1 cellular context compared by ENCODE assay signal in the genomic region with DNA sequence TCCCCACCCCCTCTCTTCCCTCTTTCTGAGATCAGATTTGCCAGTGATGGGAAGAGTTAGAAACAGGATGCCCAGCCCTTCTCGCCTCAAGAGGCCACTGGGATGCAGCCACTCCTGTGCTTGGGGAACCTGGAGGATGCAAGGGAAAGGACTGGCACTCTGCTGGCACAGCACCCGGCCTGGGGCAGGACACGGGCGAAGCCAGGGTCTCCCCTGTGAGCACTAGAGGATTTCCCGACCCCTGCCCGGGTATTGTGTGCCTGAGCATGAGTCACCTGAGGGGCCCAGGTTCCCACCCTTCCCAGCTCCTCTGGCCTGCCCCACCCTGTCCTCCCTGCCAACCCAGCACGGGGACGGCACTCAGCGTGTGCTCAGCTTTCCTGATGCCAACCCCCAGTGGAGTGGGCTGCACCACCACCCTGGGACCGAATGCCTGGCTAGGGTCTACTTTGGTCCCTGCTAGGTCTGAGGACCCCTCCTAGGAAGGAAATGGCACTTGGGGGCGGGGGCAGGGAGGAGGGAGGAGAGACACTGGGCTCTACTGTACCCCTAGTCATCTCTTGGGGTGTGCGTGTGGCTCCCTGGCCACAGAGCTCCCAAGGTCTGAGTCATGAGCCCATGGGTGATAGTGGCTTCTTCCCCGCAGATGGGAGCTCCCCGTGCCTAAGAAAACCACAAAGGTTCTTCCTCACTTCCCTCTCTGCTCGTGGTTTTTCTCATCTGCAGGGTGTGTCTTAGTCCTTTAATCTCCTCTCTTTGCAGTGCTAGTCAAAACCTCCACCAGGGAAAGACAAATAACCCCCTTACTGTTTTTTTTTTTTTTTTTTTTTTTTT.
A peak's percentile ranks its signal among the peaks of the same experiment; 100 is the strongest.
TF ChIP-seq lines count a peak whose summit lies in the region.

No MANE protein-coding gene starts in this region.

TF ChIP-seq in GM12878, 131 proteins besides CTCF, POLR2A, EP300 and RAD21 (continues in another document):
- TF ChIP-seq SUPT20H (IDR thresholded peaks at IDR 0.05; ENCODE audit: borderline replicate concordance, control insufficient read depth, low read depth, low read length): no peak
- TF ChIP-seq HDAC2 (IDR thresholded peaks at IDR 0.05): no peak
- TF ChIP-seq JUND (IDR thresholded peaks at IDR 0.05; ENCODE audit: low read depth, low read length): peak; percentile 65; the same call in 1 of the 2 replicates
- TF ChIP-seq, protein P1, sequence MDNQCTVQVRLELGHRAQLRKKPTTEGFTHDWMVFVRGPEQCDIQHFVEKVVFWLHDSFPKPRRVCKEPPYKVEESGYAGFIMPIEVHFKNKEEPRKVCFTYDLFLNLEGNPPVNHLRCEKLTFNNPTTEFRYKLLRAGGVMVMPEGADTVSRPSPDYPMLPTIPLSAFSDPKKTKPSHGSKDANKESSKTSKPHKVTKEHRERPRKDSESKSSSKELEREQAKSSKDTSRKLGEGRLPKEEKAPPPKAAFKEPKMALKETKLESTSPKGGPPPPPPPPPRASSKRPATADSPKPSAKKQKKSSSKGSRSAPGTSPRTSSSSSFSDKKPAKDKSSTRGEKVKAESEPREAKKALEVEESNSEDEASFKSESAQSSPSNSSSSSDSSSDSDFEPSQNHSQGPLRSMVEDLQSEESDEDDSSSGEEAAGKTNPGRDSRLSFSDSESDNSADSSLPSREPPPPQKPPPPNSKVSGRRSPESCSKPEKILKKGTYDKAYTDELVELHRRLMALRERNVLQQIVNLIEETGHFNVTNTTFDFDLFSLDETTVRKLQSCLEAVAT (IDR thresholded peaks at IDR 0.05): peak; percentile 96
- peak; percentile 98 for TF ChIP-seq IKZF1 (conservative IDR thresholded peaks at IDR 0.05)
- no peak for TF ChIP-seq RCOR1 (conservative IDR thresholded peaks at IDR 0.05; ENCODE audit: low read depth, low read length)
- no peak for TF ChIP-seq NR2C2 (IDR thresholded peaks at IDR 0.05; ENCODE audit: borderline replicate concordance, control insufficient read depth, insufficient read length, low read depth)
- TF ChIP-seq, protein P2, sequence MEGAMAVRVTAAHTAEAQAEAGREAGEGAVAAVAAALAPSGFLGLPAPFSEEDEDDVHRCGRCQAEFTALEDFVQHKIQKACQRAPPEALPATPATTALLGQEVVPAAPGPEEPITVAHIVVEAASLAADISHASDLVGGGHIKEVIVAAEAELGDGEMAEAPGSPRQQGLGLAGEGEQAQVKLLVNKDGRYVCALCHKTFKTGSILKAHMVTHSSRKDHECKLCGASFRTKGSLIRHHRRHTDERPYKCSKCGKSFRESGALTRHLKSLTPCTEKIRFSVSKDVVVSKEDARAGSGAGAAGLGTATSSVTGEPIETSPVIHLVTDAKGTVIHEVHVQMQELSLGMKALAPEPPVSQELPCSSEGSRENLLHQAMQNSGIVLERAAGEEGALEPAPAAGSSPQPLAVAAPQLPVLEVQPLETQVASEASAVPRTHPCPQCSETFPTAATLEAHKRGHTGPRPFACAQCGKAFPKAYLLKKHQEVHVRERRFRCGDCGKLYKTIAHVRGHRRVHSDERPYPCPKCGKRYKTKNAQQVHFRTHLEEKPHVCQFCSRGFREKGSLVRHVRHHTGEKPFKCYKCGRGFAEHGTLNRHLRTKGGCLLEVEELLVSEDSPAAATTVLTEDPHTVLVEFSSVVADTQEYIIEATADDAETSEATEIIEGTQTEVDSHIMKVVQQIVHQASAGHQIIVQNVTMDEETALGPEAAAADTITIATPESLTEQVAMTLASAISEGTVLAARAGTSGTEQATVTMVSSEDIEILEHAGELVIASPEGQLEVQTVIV (IDR thresholded peaks at IDR 0.05; ENCODE audit: borderline replicate concordance, partially characterized antibody): no peak
- peak; percentile 85 for TF ChIP-seq JUNB (IDR thresholded peaks at IDR 0.05)
- peak; percentile 33; the same call in 1 of the 2 replicates for TF ChIP-seq RAD51 (IDR thresholded peaks at IDR 0.05)
- TF ChIP-seq, protein P3, sequence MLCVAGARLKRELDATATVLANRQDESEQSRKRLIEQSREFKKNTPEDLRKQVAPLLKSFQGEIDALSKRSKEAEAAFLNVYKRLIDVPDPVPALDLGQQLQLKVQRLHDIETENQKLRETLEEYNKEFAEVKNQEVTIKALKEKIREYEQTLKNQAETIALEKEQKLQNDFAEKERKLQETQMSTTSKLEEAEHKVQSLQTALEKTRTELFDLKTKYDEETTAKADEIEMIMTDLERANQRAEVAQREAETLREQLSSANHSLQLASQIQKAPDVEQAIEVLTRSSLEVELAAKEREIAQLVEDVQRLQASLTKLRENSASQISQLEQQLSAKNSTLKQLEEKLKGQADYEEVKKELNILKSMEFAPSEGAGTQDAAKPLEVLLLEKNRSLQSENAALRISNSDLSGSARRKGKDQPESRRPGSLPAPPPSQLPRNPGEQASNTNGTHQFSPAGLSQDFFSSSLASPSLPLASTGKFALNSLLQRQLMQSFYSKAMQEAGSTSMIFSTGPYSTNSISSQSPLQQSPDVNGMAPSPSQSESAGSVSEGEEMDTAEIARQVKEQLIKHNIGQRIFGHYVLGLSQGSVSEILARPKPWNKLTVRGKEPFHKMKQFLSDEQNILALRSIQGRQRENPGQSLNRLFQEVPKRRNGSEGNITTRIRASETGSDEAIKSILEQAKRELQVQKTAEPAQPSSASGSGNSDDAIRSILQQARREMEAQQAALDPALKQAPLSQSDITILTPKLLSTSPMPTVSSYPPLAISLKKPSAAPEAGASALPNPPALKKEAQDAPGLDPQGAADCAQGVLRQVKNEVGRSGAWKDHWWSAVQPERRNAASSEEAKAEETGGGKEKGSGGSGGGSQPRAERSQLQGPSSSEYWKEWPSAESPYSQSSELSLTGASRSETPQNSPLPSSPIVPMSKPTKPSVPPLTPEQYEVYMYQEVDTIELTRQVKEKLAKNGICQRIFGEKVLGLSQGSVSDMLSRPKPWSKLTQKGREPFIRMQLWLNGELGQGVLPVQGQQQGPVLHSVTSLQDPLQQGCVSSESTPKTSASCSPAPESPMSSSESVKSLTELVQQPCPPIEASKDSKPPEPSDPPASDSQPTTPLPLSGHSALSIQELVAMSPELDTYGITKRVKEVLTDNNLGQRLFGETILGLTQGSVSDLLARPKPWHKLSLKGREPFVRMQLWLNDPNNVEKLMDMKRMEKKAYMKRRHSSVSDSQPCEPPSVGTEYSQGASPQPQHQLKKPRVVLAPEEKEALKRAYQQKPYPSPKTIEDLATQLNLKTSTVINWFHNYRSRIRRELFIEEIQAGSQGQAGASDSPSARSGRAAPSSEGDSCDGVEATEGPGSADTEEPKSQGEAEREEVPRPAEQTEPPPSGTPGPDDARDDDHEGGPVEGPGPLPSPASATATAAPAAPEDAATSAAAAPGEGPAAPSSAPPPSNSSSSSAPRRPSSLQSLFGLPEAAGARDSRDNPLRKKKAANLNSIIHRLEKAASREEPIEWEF (IDR thresholded peaks at IDR 0.05; ENCODE audit: insufficient replicate concordance, low read depth, low read length): no peak
- TF ChIP-seq POLR2AphosphoS5 (IDR thresholded peaks at IDR 0.05; ENCODE audit: low read length): peak; percentile 43
- TF ChIP-seq ZNF384 (IDR thresholded peaks at IDR 0.05; ENCODE audit: borderline replicate concordance, low read depth, low read length): peak; percentile 85
- peak; percentile 92 for TF ChIP-seq SPI1 (IDR thresholded peaks at IDR 0.05; ENCODE audit: borderline replicate concordance, insufficient read depth, low read depth, low read length)
- TF ChIP-seq, protein P4, sequence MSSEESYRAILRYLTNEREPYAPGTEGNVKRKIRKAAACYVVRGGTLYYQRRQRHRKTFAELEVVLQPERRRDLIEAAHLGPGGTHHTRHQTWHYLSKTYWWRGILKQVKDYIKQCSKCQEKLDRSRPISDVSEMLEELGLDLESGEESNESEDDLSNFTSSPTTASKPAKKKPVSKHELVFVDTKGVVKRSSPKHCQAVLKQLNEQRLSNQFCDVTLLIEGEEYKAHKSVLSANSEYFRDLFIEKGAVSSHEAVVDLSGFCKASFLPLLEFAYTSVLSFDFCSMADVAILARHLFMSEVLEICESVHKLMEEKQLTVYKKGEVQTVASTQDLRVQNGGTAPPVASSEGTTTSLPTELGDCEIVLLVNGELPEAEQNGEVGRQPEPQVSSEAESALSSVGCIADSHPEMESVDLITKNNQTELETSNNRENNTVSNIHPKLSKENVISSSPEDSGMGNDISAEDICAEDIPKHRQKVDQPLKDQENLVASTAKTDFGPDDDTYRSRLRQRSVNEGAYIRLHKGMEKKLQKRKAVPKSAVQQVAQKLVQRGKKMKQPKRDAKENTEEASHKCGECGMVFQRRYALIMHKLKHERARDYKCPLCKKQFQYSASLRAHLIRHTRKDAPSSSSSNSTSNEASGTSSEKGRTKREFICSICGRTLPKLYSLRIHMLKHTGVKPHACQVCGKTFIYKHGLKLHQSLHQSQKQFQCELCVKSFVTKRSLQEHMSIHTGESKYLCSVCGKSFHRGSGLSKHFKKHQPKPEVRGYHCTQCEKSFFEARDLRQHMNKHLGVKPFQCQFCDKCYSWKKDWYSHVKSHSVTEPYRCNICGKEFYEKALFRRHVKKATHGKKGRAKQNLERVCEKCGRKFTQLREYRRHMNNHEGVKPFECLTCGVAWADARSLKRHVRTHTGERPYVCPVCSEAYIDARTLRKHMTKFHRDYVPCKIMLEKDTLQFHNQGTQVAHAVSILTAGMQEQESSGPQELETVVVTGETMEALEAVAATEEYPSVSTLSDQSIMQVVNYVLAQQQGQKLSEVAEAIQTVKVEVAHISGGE (CRISPR knock-in tag; IDR thresholded peaks at IDR 0.05): no peak
- TF ChIP-seq ZNF217 (IDR thresholded peaks at IDR 0.05): 0 out of 2 replicates have a peak, but pooled peaks have one; percentile 68
- peak; percentile 95 to 96 for TF ChIP-seq BHLHE40 (IDR thresholded peaks at IDR 0.05; ENCODE audit: borderline replicate concordance in 1 of 2, low read depth in 2 of 2, low read length in 1 of 2)
- TF ChIP-seq BMI1 (IDR thresholded peaks at IDR 0.05; ENCODE audit: borderline replicate concordance): peak; percentile 72; the same call in 1 of the 2 replicates
- peak; percentile 78 for TF ChIP-seq IRF4 (IDR thresholded peaks at IDR 0.05; ENCODE audit: low read depth, low read length)
- TF ChIP-seq CHD4 (IDR thresholded peaks at IDR 0.05): no peak; the same call in 1 of the 2 replicates
- TF ChIP-seq, protein P5, sequence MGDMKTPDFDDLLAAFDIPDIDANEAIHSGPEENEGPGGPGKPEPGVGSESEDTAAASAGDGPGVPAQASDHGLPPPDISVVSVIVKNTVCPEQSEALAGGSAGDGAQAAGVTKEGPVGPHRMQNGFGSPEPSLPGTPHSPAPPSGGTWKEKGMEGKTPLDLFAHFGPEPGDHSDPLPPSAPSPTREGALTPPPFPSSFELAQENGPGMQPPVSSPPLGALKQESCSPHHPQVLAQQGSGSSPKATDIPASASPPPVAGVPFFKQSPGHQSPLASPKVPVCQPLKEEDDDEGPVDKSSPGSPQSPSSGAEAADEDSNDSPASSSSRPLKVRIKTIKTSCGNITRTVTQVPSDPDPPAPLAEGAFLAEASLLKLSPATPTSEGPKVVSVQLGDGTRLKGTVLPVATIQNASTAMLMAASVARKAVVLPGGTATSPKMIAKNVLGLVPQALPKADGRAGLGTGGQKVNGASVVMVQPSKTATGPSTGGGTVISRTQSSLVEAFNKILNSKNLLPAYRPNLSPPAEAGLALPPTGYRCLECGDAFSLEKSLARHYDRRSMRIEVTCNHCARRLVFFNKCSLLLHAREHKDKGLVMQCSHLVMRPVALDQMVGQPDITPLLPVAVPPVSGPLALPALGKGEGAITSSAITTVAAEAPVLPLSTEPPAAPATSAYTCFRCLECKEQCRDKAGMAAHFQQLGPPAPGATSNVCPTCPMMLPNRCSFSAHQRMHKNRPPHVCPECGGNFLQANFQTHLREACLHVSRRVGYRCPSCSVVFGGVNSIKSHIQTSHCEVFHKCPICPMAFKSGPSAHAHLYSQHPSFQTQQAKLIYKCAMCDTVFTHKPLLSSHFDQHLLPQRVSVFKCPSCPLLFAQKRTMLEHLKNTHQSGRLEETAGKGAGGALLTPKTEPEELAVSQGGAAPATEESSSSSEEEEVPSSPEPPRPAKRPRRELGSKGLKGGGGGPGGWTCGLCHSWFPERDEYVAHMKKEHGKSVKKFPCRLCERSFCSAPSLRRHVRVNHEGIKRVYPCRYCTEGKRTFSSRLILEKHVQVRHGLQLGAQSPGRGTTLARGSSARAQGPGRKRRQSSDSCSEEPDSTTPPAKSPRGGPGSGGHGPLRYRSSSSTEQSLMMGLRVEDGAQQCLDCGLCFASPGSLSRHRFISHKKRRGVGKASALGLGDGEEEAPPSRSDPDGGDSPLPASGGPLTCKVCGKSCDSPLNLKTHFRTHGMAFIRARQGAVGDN (IDR thresholded peaks at IDR 0.05): 0 out of 2 replicates have a peak, but pooled peaks have one; percentile 9
- TF ChIP-seq PAX5 (IDR thresholded peaks at IDR 0.05; ENCODE audit: borderline replicate concordance, low read depth, low read length): peak; percentile 91
- TF ChIP-seq, protein P6, sequence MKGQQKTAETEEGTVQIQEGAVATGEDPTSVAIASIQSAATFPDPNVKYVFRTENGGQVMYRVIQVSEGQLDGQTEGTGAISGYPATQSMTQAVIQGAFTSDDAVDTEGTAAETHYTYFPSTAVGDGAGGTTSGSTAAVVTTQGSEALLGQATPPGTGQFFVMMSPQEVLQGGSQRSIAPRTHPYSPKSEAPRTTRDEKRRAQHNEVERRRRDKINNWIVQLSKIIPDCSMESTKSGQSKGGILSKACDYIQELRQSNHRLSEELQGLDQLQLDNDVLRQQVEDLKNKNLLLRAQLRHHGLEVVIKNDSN (IDR thresholded peaks at IDR 0.05; ENCODE audit: borderline replicate concordance, extremely low read length, insufficient read depth, low read depth, low read length): no peak
- TF ChIP-seq, protein P7, sequence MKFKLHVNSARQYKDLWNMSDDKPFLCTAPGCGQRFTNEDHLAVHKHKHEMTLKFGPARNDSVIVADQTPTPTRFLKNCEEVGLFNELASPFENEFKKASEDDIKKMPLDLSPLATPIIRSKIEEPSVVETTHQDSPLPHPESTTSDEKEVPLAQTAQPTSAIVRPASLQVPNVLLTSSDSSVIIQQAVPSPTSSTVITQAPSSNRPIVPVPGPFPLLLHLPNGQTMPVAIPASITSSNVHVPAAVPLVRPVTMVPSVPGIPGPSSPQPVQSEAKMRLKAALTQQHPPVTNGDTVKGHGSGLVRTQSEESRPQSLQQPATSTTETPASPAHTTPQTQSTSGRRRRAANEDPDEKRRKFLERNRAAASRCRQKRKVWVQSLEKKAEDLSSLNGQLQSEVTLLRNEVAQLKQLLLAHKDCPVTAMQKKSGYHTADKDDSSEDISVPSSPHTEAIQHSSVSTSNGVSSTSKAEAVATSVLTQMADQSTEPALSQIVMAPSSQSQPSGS (IDR thresholded peaks at IDR 0.05; ENCODE audit: low read length): peak; percentile 79
- TF ChIP-seq, protein P8, sequence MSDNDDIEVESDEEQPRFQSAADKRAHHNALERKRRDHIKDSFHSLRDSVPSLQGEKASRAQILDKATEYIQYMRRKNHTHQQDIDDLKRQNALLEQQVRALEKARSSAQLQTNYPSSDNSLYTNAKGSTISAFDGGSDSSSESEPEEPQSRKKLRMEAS (IDR thresholded peaks at IDR 0.05; ENCODE audit: low read depth, low read length): 0 out of 2 replicates have a peak, but pooled peaks have one; percentile 27
- no peak for TF ChIP-seq SMC3 (IDR thresholded peaks at IDR 0.05; ENCODE audit: borderline replicate concordance, low read length)
